Comparison of ENCODE assay signal across 1 cellular context in the genomic region with DNA sequence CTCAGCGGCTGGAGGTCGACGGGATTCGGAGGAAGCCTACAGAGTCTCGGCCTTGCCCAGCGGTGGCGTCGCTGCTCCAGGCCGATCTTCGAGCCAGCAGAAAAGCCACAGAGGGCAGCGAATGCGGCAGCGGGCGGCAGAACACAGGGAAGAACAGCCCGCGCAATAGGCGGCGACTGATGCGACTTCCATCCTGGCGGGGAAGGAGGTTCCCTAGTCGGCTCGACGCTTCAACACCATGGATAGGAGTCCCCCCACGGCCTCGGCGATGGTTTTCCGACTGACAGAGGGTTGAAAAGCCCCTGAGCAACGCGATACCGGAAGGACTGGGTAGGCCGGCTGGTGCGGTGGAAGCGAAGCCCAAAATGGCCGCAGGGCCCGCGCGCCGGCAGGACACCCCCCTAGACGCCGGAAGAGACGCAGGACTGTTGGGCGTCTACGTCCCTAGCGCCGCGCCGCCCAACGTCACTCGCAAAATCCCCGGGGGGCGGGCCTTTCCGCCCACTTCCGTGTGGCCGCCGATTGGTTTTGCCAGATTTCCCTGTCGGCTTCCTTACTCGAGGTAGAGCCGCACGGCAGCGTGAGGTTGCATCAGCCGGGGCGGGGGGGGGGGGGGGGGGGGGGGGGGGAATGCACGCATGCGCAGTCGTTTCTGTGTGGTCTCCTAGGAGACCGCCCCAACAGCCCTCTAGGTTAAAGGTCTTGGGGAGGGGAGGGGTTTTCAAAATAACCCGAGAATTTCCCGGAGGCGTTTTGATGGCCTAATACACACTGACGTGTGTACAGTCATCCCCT.
TF ChIP-seq lines count a peak whose summit lies in the region.

PPP1R15B (minus strand) TSS at position 367 of the 795 bp plus-strand sequence. CDS start 406 bp downstream, outside the sequence.

TF ChIP-seq in H1, 55 proteins besides CTCF, POLR2A, EP300 and RAD21 (continued from another document):
- TF ChIP-seq SIX5 (IDR thresholded peaks at IDR 0.05; ENCODE audit: low read depth, low read length) = no peak
